In genomic region chr16:90032664-90033346, GRCh38 we compare ENCODE assay signal across 17 cellular contexts. TPM values are rescaled to one million over a fixed set of nuclear protein-coding genes. Genes with fewer than 3 reads are reported as not detected.
A peak's percentile ranks its signal among the peaks of the same experiment; 100 is the strongest.
DNase-seq lines count a peak whose midpoint lies in the region; TF ChIP-seq lines count a peak whose summit lies in the region.
"Had no signal": no experiment of that assay in that cellular context is flagged by ENCODE, and none has a peak within 500 bp of the region (broad histone marks: within the 10 kb centered on the region; RNA-seq: fewer than 3 reads in every experiment).

No MANE protein-coding gene starts in this region.

- H3K9ac ChIP-seq in mesenchymal stem cell (ENCODE audit: low read length), result no peak overlapping the region

- H3K14ac ChIP-seq in mesenchymal stem cell (ENCODE audit: low read length in 2 of 2), result no peak overlapping the region

- POLR2A ChIA-PET in activated CD4-positive, alpha-beta memory T cell treated with anti-CD3 and anti-CD28 coated beads for 36 hours (lab: Charles Lee), result no interaction called here

- H3K27me3 ChIP-seq in mesenchymal stem cell (ENCODE audit: control insufficient read depth in 1 of 2, insufficient read depth in 1 of 2, low read length in 2 of 2), result no peaks in the 10 kb centered on the region
- H3K27me3 ChIP-seq in dorsolateral prefrontal cortex, result no peaks in the 10 kb centered on the region

- CTCF ChIA-PET in activated CD4-positive, alpha-beta memory T cell treated with anti-CD3 and anti-CD28 coated beads for 36 hours (lab: Charles Lee), result no interaction called here

- in situ Hi-C loops in KBM-7 (cut with MboI; ENCODE audit: low pct_unique_long_range_greater_than_20kb, low sequenced_read_pairs), result no loop called here

- H3K4me3 ChIP-seq in mesenchymal stem cell (ENCODE audit: insufficient read depth in 1 of 2, low read depth in 1 of 2, low read length in 2 of 2), result no peak overlapping the region
- H3K4me3 ChIP-seq in dorsolateral prefrontal cortex, result no peak overlapping the region
- H3K4me3 ChIP-seq: K562, PC-9 had no signal

- H2BK120ac ChIP-seq in mesenchymal stem cell (ENCODE audit: low read depth, low read length), result no peak overlapping the region

- peaks cover 2 to 14% of the 10 kb centered on the region in 2 donors for H3K36me3 Mint-ChIP-seq in CD14-positive monocyte
- peaks cover 21% of the 10 kb centered on the region for H3K36me3 Mint-ChIP-seq in activated CD4-positive, alpha-beta memory T cell treated with anti-CD3 and anti-CD28 coated beads for 36 hours

- H3K27me3 Mint-ChIP-seq in CD14-positive monocyte (ENCODE audit: low read depth in 3 of 3), result peaks cover 0 to 21% (median 11%) of the 10 kb centered on the region in 3 donors
- H3K27me3 Mint-ChIP-seq in activated CD4-positive, alpha-beta memory T cell treated with anti-CD3 and anti-CD28 coated beads for 36 hours, result no peaks in the 10 kb centered on the region

- peaks cover 15% of the 10 kb centered on the region for H3K4me1 ChIP-seq in mesenchymal stem cell (ENCODE audit: control insufficient read depth, insufficient read depth, low read depth, low read length)

- H3K27ac Mint-ChIP-seq in CD14-positive monocyte, result peak overlapping the region in 5 of 7 donors; percentile 5 to 89 (median 37)
- no peak overlapping the region for H3K27ac Mint-ChIP-seq in activated CD4-positive, alpha-beta memory T cell treated with anti-CD3 and anti-CD28 coated beads for 36 hours

- no peak overlapping the region for H2AFZ ChIP-seq in mesenchymal stem cell (ENCODE audit: low read depth, low read length)
- H2AFZ ChIP-seq: PC-9 had no signal

- 94% methylated on average over 7 of the region's 8 CpGs for WGBS in mesenchymal stem cell

- H3K4me1 Mint-ChIP-seq in CD14-positive monocyte, result peaks cover 16% of the 10 kb centered on the region
- no peaks in the 10 kb centered on the region for H3K4me1 Mint-ChIP-seq in activated CD4-positive, alpha-beta memory T cell treated with anti-CD3 and anti-CD28 coated beads for 36 hours (ENCODE audit: low read depth)

- no peak overlapping the region for H4K91ac ChIP-seq in mesenchymal stem cell (ENCODE audit: low read length)

- no peaks in the 10 kb centered on the region for H3K9me3 ChIP-seq in mesenchymal stem cell (ENCODE audit: control insufficient read depth, low read length)

- no peak overlapping the region for H4K8ac ChIP-seq in mesenchymal stem cell (ENCODE audit: low read length)

- H2BK12ac ChIP-seq in mesenchymal stem cell (ENCODE audit: low read length in 2 of 2), result no peak overlapping the region

- H3K79me1 ChIP-seq in mesenchymal stem cell (replicated peaks; ENCODE audit: low read length, poor library complexity, severe bottlenecking), result peaks cover 2% of the 10 kb centered on the region

- no peak overlapping the region for H2AK5ac ChIP-seq in mesenchymal stem cell (ENCODE audit: low read length, severe bottlenecking)

- H3K4ac ChIP-seq in mesenchymal stem cell (ENCODE audit: low read depth in 1 of 2, low read length in 2 of 2), result no peak overlapping the region

- H3K4me3 Mint-ChIP-seq in CD14-positive monocyte, result no peak overlapping the region
- H3K4me3 Mint-ChIP-seq in activated CD4-positive, alpha-beta memory T cell treated with anti-CD3 and anti-CD28 coated beads for 36 hours, result no peak overlapping the region

- intact Hi-C loops in CD14-positive monocyte (cut with micrococcal nuclease) (no loop called here), dorsolateral prefrontal cortex (cut with DNase I) (no loop called here)
- intact Hi-C loops in activated CD4-positive, alpha-beta memory T cell treated with anti-CD3 and anti-CD28 coated beads for 36 hours (cut with micrococcal nuclease), result no loop called here

- no peak overlapping the region for H3K27ac ChIP-seq in mesenchymal stem cell (ENCODE audit: low read length, poor library complexity, severe bottlenecking)
- peak overlapping the region in 6 of 59 donors; percentile 9 to 38 (median 19) for H3K27ac ChIP-seq in dorsolateral prefrontal cortex
- H3K27ac ChIP-seq: C4-2B, PC-9 had no signal

- H3K36me3 ChIP-seq in mesenchymal stem cell (ENCODE audit: control insufficient read depth in 1 of 2, insufficient read depth in 2 of 2, low read depth in 1 of 2, low read length in 2 of 2), result peaks cover 49 to 58% of the 10 kb centered on the region in 2 experiments

- DNase-seq in CD14-positive monocyte (ENCODE audit: low spot score) (no peak), KBM-7 (peak; percentile 30), amniotic epithelial cell (ENCODE audit: low read depth) (peak; percentile 43), mesenchymal stem cell (peak; percentile 50), ureter (ENCODE audit: low spot score) (no peak), dorsolateral prefrontal cortex (no peak), UCSD-AML1 (lab: John Stamatoyannopoulos, UW; ENCODE audit: unreplicated experiment) (no peak)
- no peak for DNase-seq in activated CD4-positive, alpha-beta memory T cell treated with anti-CD3 and anti-CD28 coated beads for 36 hours
- DNase-seq: activated CD4-positive, alpha-beta T cell treated with anti-CD3 and anti-CD28 coated beads for 48 hours; left cardiac atrium; NCI-H1436 treated with DMSO at 0.1 percent for 48 hours; NCI-H446 treated with DMSO at 0.1 percent for 48 hours; PC-9 had no signal

- H3K4me2 ChIP-seq in mesenchymal stem cell (ENCODE audit: low read length, poor library complexity, severe bottlenecking), result no peak overlapping the region
- H3K4me2 ChIP-seq: PC-9 had no signal

- H3K18ac ChIP-seq in mesenchymal stem cell (ENCODE audit: low read depth in 1 of 2, low read length in 2 of 2), result no peak overlapping the region

- no peak for TF ChIP-seq CTCF in CD14-positive monocyte (IDR thresholded peaks at IDR 0.05)
- TF ChIP-seq CTCF in dorsolateral prefrontal cortex (IDR thresholded peaks at IDR 0.05 in 54 of 56, conservative IDR thresholded peaks at IDR 0.05 in 2 of 56; ENCODE audit: low read depth in 1 of 56, partially characterized antibody in 56 of 56), result no peak

- peak overlapping the region in 1 of 2 experiments; percentile 17 for H3K23ac ChIP-seq in mesenchymal stem cell (ENCODE audit: low read length in 2 of 2)

- H2BK15ac ChIP-seq in mesenchymal stem cell (ENCODE audit: low read depth, poor library complexity, severe bottlenecking), result no peak overlapping the region

- H3K9me3 Mint-ChIP-seq in CD14-positive monocyte, result peaks cover 0 to 9% (median 2%) of the 10 kb centered on the region in 7 donors
- peaks cover 9% of the 10 kb centered on the region for H3K9me3 Mint-ChIP-seq in activated CD4-positive, alpha-beta memory T cell treated with anti-CD3 and anti-CD28 coated beads for 36 hours

- no peak overlapping the region for H2BK5ac ChIP-seq in mesenchymal stem cell (ENCODE audit: low read depth, low read length, poor library complexity, severe bottlenecking)

RNA-seq across cellular contexts. Expression of gene DBNDD1, which starts 13.5 kb away (rescaled TPM):
- polyA plus RNA-seq in CD14-positive monocyte, result not detected
- 5.6 TPM for polyA plus RNA-seq in mesenchymal stem cell (2013, experiment 1 of 2)
- polyA plus RNA-seq in mesenchymal stem cell (2013, experiment 2 of 2), result 5.2 TPM
- total RNA-seq in activated CD4-positive, alpha-beta memory T cell treated with anti-CD3 and anti-CD28 coated beads for 36 hours, result under 1 TPM; 0.81 to 0.94 TPM
- total RNA-seq in ureter, result 3.0 TPM
- total RNA-seq in dorsolateral prefrontal cortex, result 100 to 1,000 TPM in 1 of 120 experiments, 10 to 100 TPM in 119; 17.7 to 114 (median 61.1) TPM

RNA-seq across cellular contexts. Expression of gene PRDM7, which starts 44.3 kb away (rescaled TPM):
- not detected for polyA plus RNA-seq in CD14-positive monocyte
- polyA plus RNA-seq in mesenchymal stem cell (2013, experiment 1 of 2), result not detected
- polyA plus RNA-seq in mesenchymal stem cell (2013, experiment 2 of 2), result not detected
- not detected for total RNA-seq in activated CD4-positive, alpha-beta memory T cell treated with anti-CD3 and anti-CD28 coated beads for 36 hours
- total RNA-seq in ureter (not detected), dorsolateral prefrontal cortex (not detected)
- total RNA-seq: K562; left cardiac atrium; mucosa of gallbladder; PC-9; T-helper 1 cell treated with Interleukin-12 subunit alpha and Interleukin-12 subunit beta and Interleukin-4 antibody, amounts not matched to agents 30 ng/mL and 1 ng/mL, for 36 hours had no signal
- polyA plus RNA-seq: K562 had no signal

Comparison
In these comparisons a context has a peak if more than half of its experiments do, and no peak if none do; other contexts are left out.
1. DNase-seq: peak in KBM-7 (single experiment), amniotic epithelial cell (single experiment) and mesenchymal stem cell (single experiment); none in CD14-positive monocyte (single experiment), activated CD4-positive, alpha-beta memory T cell treated with anti-CD3 and anti-CD28 coated beads for 36 hours (single experiment), ureter (single experiment), dorsolateral prefrontal cortex (0 of 10) and UCSD-AML1 (single experiment).